9 cellular contexts compared by ENCODE assay signal in genomic region chr10:76303682-76304316, GRCh38.
DNase-seq lines count a peak whose midpoint lies in the region; ATAC-seq and TF ChIP-seq lines count a peak whose summit lies in the region.
"Had no signal": no experiment of that assay in that cellular context is flagged by ENCODE, and none has a peak within 500 bp of the region (broad histone marks: within the 10 kb centered on the region; RNA-seq: fewer than 3 reads in every experiment).

No MANE protein-coding gene starts in this region.

- H3K27ac ChIP-seq in esophagus squamous epithelium: peak overlapping the region in 1 of 4 donors; percentile 10

- ATAC-seq in GM21619 (IDR thresholded peaks at IDR 0.05; ENCODE audit: unreplicated experiment): peak; percentile 62
- peak; percentile 94 for ATAC-seq in SK-N-SH treated with all-trans-retinoic acid at 6 μM for 48 hours
- ATAC-seq in mucosa of descending colon: peak; percentile 91
- ATAC-seq in HG03039 (IDR thresholded peaks at IDR 0.05; ENCODE audit: unreplicated experiment): no peak
- no peak for ATAC-seq in HG02870 (IDR thresholded peaks at IDR 0.05; ENCODE audit: unreplicated experiment)

- peaks cover 0 to 23% (median 4%) of the 10 kb centered on the region in 3 donors for H3K4me1 ChIP-seq in esophagus squamous epithelium
- H3K4me1 ChIP-seq in mucosa of descending colon (ENCODE audit: low read depth): no peaks in the 10 kb centered on the region

- WGBS in esophagus squamous epithelium, 2 donors: 24 to 54% methylated on average over 3 to 8 of the region's 8 CpGs

- TF ChIP-seq CTCF in esophagus squamous epithelium (IDR thresholded peaks at IDR 0.05) (peak in 5 of 6 experiments; percentile 34 to 64 (median 51)), mucosa of descending colon (IDR thresholded peaks at IDR 0.05) (no peak)

- no peak for TF ChIP-seq POLR2A in esophagus squamous epithelium (IDR thresholded peaks at IDR 0.05)

- H3K4me3 ChIP-seq in esophagus squamous epithelium (no peak overlapping the region), mucosa of descending colon (no peak overlapping the region)

- intact Hi-C loops in esophagus squamous epithelium (cut with DNase I): no loop called here
- intact Hi-C loops in mucosa of descending colon (cut with DNase I, micrococcal nuclease): no loop called here

- peak; percentile 45 for DNase-seq in D341Med (ENCODE audit: low spot score)
- peak; percentile 56 to 84 (median 72) for DNase-seq in NCI-H1417 (lab: John Stamatoyannopoulos, UW)
- no peak for DNase-seq in esophagus squamous epithelium (lab: John Stamatoyannopoulos, UW)
- DNase-seq in mucosa of descending colon: peak; percentile 47 to 80 (median 51)
- DNase-seq: naive B cell had no signal

- no peaks in the 10 kb centered on the region for H3K9me3 ChIP-seq in esophagus squamous epithelium
- H3K9me3 ChIP-seq in mucosa of descending colon: no peaks in the 10 kb centered on the region

- no peaks in the 10 kb centered on the region for H3K36me3 ChIP-seq in esophagus squamous epithelium
- no peaks in the 10 kb centered on the region for H3K36me3 ChIP-seq in mucosa of descending colon (ENCODE audit: low read depth)

- H3K27me3 ChIP-seq in esophagus squamous epithelium: no peaks in the 10 kb centered on the region

TF ChIP-seq in SK-N-SH treated with all-trans-retinoic acid at 6 μM for 48 hours, 23 proteins besides CTCF, POLR2A, EP300 and RAD21:
- TF ChIP-seq ESRRG (CRISPR knock-in tag; IDR thresholded peaks at IDR 0.05) (no peak), CSDC2 (CRISPR knock-in tag; IDR thresholded peaks at IDR 0.05) (no peak), OSR1 (CRISPR knock-in tag; IDR thresholded peaks at IDR 0.05) (no peak), RARB (CRISPR knock-in tag; IDR thresholded peaks at IDR 0.05) (no peak), CSRNP3 (CRISPR knock-in tag; IDR thresholded peaks at IDR 0.05) (no peak), ZFP3 (CRISPR knock-in tag; IDR thresholded peaks at IDR 0.05) (no peak), PATZ1 (CRISPR knock-in tag; IDR thresholded peaks at IDR 0.05; ENCODE audit: borderline replicate concordance) (no peak), SNAI2 (CRISPR knock-in tag; IDR thresholded peaks at IDR 0.05) (no peak), TSHZ2 (CRISPR knock-in tag; IDR thresholded peaks at IDR 0.05) (no peak), BACH2 (CRISPR knock-in tag; IDR thresholded peaks at IDR 0.05; ENCODE audit: borderline replicate concordance) (no peak), PPARA (CRISPR knock-in tag; IDR thresholded peaks at IDR 0.05; ENCODE audit: borderline replicate concordance) (no peak), ZFP30 (CRISPR knock-in tag; IDR thresholded peaks at IDR 0.05) (no peak)
TF ChIP-seq in SK-N-SH treated with all-trans-retinoic acid at 6 μM for 48 hours: peak in this region for 0.

Comparison
In these comparisons a context has a peak if more than half of its experiments do, and no peak if none do; other contexts are left out.
1. ATAC-seq: peak in GM21619 (single experiment), SK-N-SH treated with all-trans-retinoic acid at 6 μM for 48 hours (single experiment) and mucosa of descending colon (single experiment); none in HG03039 (single experiment) and HG02870 (single experiment).